ENCODE assay signal across 11 cellular contexts in the genomic region with DNA sequence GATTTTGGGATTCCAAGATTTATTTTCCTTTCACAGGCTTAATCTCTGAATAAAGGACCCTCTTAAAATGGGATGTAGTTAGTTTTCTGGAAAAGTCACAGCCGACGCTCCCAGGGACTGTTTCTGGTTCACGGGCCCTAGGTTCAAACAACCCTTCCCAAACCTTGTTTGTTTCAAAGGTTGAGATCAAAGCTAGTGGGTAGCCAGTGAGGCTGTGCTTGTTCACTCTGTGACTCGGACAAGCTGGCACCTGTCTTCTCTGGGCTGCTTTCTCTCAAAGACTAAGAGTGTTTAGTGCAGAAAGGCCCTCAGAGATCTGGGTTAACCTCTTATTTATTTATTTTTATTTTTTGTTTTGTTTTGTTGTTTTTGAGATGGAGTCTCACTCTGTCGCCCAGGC. TPM values are rescaled to one million over a fixed set of nuclear protein-coding genes. Genes with fewer than 3 reads are reported as not detected.
A peak's percentile ranks its signal among the peaks of the same experiment; 100 is the strongest.
DNase-seq lines count a peak whose midpoint lies in the region; ATAC-seq and TF ChIP-seq lines count a peak whose summit lies in the region.
"Had no signal": no experiment of that assay in that cellular context is flagged by ENCODE, and none has a peak within 500 bp of the region (broad histone marks: within the 10 kb centered on the region; RNA-seq: fewer than 3 reads in every experiment).

No MANE protein-coding gene starts in this region.

- H3K4me1 Mint-ChIP-seq in Calu3 (ENCODE audit: low read depth, unreplicated experiment), result peaks cover 64% of the 10 kb centered on the region

- H3K27me3 ChIP-seq in adipocyte (replicated peaks; ENCODE audit: control insufficient read depth, insufficient read depth, low read length), result no peaks in the 10 kb centered on the region

- H3K9me3 Mint-ChIP-seq in Calu3 (ENCODE audit: low read depth, unreplicated experiment), result no peaks in the 10 kb centered on the region
- H3K9me3 Mint-ChIP-seq in activated naive CD4-positive, alpha-beta T cell treated with anti-CD3 and anti-CD28 coated beads, Interleukin-2, amount 50 U/mL, for 72 hours, result no peaks in the 10 kb centered on the region

- BruUV-seq in Calu3 (replicated peaks; lab: Mats Ljungman, UMichigan), result TSS peak; percentile 93

- TF ChIP-seq CTCF in Calu3 (IDR thresholded peaks at IDR 0.05; ENCODE audit: unreplicated experiment), result no peak

- no peaks in the 10 kb centered on the region for H3K27me3 Mint-ChIP-seq in Calu3 (ENCODE audit: unreplicated experiment)

- H3K9ac ChIP-seq in adipocyte (ENCODE audit: low read length), result peak overlapping the region; percentile 91

- no peaks in the 10 kb centered on the region for H3K36me3 ChIP-seq in adipocyte (ENCODE audit: control insufficient read depth, insufficient read depth, low read length, severe bottlenecking)

- H3K27ac Mint-ChIP-seq in Calu3 (ENCODE audit: unreplicated experiment), result peak overlapping the region; percentile 95
- no peak overlapping the region for H3K27ac Mint-ChIP-seq in activated naive CD4-positive, alpha-beta T cell treated with anti-CD3 and anti-CD28 coated beads, Interleukin-2, amount 50 U/mL, for 72 hours

- peak overlapping the region; percentile 50 for H3K4me3 Mint-ChIP-seq in Calu3 (ENCODE audit: low read depth, unreplicated experiment)

- DNase-seq in Calu3 (no peak), adipocyte (ENCODE audit: low read depth) (peak; percentile 27), inferior parietal cortex (ENCODE audit: extremely low spot score) (peak; percentile 40), renal cortical epithelial cell (ENCODE audit: low read depth) (peak; percentile 38), NCI-H2107 treated with DMSO at 0.1 percent for 48 hours (lab: John Stamatoyannopoulos, UW; ENCODE audit: unreplicated experiment) (no peak), iPS-NIHi7 (ENCODE audit: extremely low spot score) (no peak)
- no peak for DNase-seq in activated naive CD4-positive, alpha-beta T cell treated with anti-CD3 and anti-CD28 coated beads, Interleukin-2, amount 50 U/mL, for 72 hours (ENCODE audit: low spot score in 2 of 2)
- DNase-seq: NCI-H187; stimulated activated CD4-positive, alpha-beta T cell treated with anti-CD3 and anti-CD28 coated beads, Interleukin-4, amount 100 ng/mL, for 4 hours had no signal

- ATAC-seq in HG03378 (IDR thresholded peaks at IDR 0.05; ENCODE audit: unreplicated experiment), result no peak
- ATAC-seq in activated naive CD4-positive, alpha-beta T cell treated with anti-CD3 and anti-CD28 coated beads, Interleukin-2, amount 50 U/mL, for 72 hours, result no peak
- ATAC-seq: left lobe of liver had no signal

- no peaks in the 10 kb centered on the region for H3K9me3 ChIP-seq in adipocyte (ENCODE audit: control insufficient read depth, low read length)

- peaks cover 76% of the 10 kb centered on the region for H3K4me1 ChIP-seq in adipocyte (ENCODE audit: control insufficient read depth, insufficient read depth, low read length)

- H3K36me3 Mint-ChIP-seq in Calu3 (ENCODE audit: insufficient read depth, unreplicated experiment), result peaks cover 37% of the 10 kb centered on the region
- no peaks in the 10 kb centered on the region for H3K36me3 Mint-ChIP-seq in activated naive CD4-positive, alpha-beta T cell treated with anti-CD3 and anti-CD28 coated beads, Interleukin-2, amount 50 U/mL, for 72 hours

- intact Hi-C loops in Calu3 (cut with micrococcal nuclease; ENCODE audit: unreplicated experiment), result no loop called here

- peak overlapping the region; percentile 25 for H3K4me3 ChIP-seq in adipocyte (ENCODE audit: low read length)

- CTCF ChIA-PET in Calu3 (lab: Charles Lee), result no interaction called here

RNA-seq across cellular contexts. Expression of a gene that starts 13.0 kb away (rescaled TPM):
- total RNA-seq in Calu3 (2022) (8,437 and 9,950 TPM in 2 replicates), renal cortical epithelial cell (3,367 and 12,764 TPM in 2 replicates)
- over 10,000 TPM in 1 of 2 donors, 1,000 to 10,000 TPM in 1; 7,127 to 16,609 TPM for total RNA-seq in activated naive CD4-positive, alpha-beta T cell treated with anti-CD3 and anti-CD28 coated beads, Interleukin-2, amount 50 U/mL, for 72 hours

RNA-seq across cellular contexts. Expression of a gene that starts 39.1 kb away (rescaled TPM):
- 47.8 and 53.6 TPM in 2 replicates for total RNA-seq in Calu3 (2022)
- total RNA-seq in renal cortical epithelial cell, result 48.8 and 57.2 TPM in 2 replicates
- total RNA-seq in activated naive CD4-positive, alpha-beta T cell treated with anti-CD3 and anti-CD28 coated beads, Interleukin-2, amount 50 U/mL, for 72 hours, result 10 to 100 TPM; 74.3 to 93.2 TPM

Comparison
In these comparisons a context has a peak if more than half of its experiments do, and no peak if none do; other contexts are left out.
1. DNase-seq: peak in adipocyte (single experiment), inferior parietal cortex (single experiment) and renal cortical epithelial cell (single experiment); none in Calu3 (single experiment), NCI-H2107 treated with DMSO at 0.1 percent for 48 hours (single experiment), activated naive CD4-positive, alpha-beta T cell treated with anti-CD3 and anti-CD28 coated beads, Interleukin-2, amount 50 U/mL, for 72 hours (0 of 2) and iPS-NIHi7 (single experiment).